Comparison of ENCODE assay signal across 9 cellular contexts in genomic region chr7:100583132-100584045, GRCh38. TPM values are rescaled to one million over a fixed set of nuclear protein-coding genes. Genes with fewer than 3 reads are reported as not detected.
DNase-seq lines count a peak whose midpoint lies in the region; ATAC-seq, FAIRE-seq and TF ChIP-seq lines count a peak whose summit lies in the region.
"Had no signal": no experiment of that assay in that cellular context is flagged by ENCODE, and none has a peak within 500 bp of the region (broad histone marks: within the 10 kb centered on the region; RNA-seq: fewer than 3 reads in every experiment).

No MANE protein-coding gene starts in this region.

- no peaks in the 10 kb centered on the region for H3K36me3 Mint-ChIP-seq in natural killer cell treated with Interleukin-12 subunit alpha and Interleukin-12 subunit beta and Interleukin-15 and Interleukin-18, amount 100 ng/mL, for 72 hours

- peaks cover 25 to 29% of the 10 kb centered on the region in 2 donors for H3K4me1 Mint-ChIP-seq in natural killer cell treated with Interleukin-12 subunit alpha and Interleukin-12 subunit beta and Interleukin-15 and Interleukin-18, amount 100 ng/mL, for 72 hours (ENCODE audit: low read depth in 2 of 2)

- DNase-seq in AG04450 (ENCODE audit: low read depth, low spot score) (no peak), KG1 (lab: John Stamatoyannopoulos, UW) (peak; percentile 35), endothelial cell of umbilical vein (ENCODE audit: low read depth, low spot score) (peak; percentile 50), tibial nerve (ENCODE audit: low spot score in 2 of 2) (peak; percentile 44 to 58), NCI-H69 (lab: John Stamatoyannopoulos, UW) (no peak)
- peak; percentile 81 to 85 for DNase-seq in activated CD4-positive, alpha-beta T cell treated with anti-CD3 and anti-CD28 coated beads, Interleukin-2, amount 50 U/mL, for 48 hours
- peak; percentile 82 for DNase-seq in natural killer cell treated with Interleukin-12 subunit alpha and Interleukin-12 subunit beta and Interleukin-15 and Interleukin-18, amount 100 ng/mL, for 72 hours (ENCODE audit: low spot score)

- peak overlapping the region; percentile 25 for H3K9ac ChIP-seq in endothelial cell of umbilical vein (replicated peaks; ENCODE audit: extremely low read depth, insufficient read depth, low read length)

- H3K9me3 Mint-ChIP-seq in natural killer cell treated with Interleukin-12 subunit alpha and Interleukin-12 subunit beta and Interleukin-15 and Interleukin-18, amount 100 ng/mL, for 72 hours, result no peaks in the 10 kb centered on the region

- TF ChIP-seq CTCF in AG04450 (IDR thresholded peaks at IDR 0.05; ENCODE audit: low read depth, low read length) (no peak), endothelial cell of umbilical vein (IDR thresholded peaks at IDR 0.05; ENCODE audit: extremely low read depth in 1 of 2, insufficient read depth in 1 of 2, low read depth in 1 of 2, low read length in 2 of 2) (no peak), tibial nerve (IDR thresholded peaks at IDR 0.05) (no peak)

- WGBS in tibial nerve, 2 donors, result 30 to 31% methylated on average over 21 to 23 of the region's 23 CpGs

- peaks cover 29% of the 10 kb centered on the region for H3K79me2 ChIP-seq in endothelial cell of umbilical vein (ENCODE audit: control insufficient read depth, insufficient read depth, low read length)

- ATAC-seq in natural killer cell treated with Interleukin-12 subunit alpha and Interleukin-12 subunit beta and Interleukin-15 and Interleukin-18, amount 100 ng/mL, for 72 hours, result peak in 1 of 2 donors; percentile 3
- ATAC-seq in GM18873 (IDR thresholded peaks at IDR 0.05; ENCODE audit: low FRiP score, unreplicated experiment), result no peak

- H4K20me1 ChIP-seq in endothelial cell of umbilical vein (replicated peaks; ENCODE audit: control insufficient read depth, extremely low read depth, insufficient read depth, low read length), result no peaks in the 10 kb centered on the region

- peak; percentile 94 for FAIRE-seq in endothelial cell of umbilical vein (lab: Jason Lieb, UNC)

- H3K4me3 ChIP-seq in AG04450 (ENCODE audit: low read depth, low read length), result peak overlapping the region; percentile 99
- peak overlapping the region in 2 of 3 experiments; percentile 16 to 86 for H3K4me3 ChIP-seq in endothelial cell of umbilical vein (replicated peaks in 1 of 3; ENCODE audit: insufficient read depth in 1 of 3, low read depth in 1 of 3, low read length in 3 of 3)
- peak overlapping the region; percentile 70 to 93 (median 84) for H3K4me3 ChIP-seq in tibial nerve

- peaks cover 13 to 30% of the 10 kb centered on the region in 2 experiments for H3K36me3 ChIP-seq in endothelial cell of umbilical vein (ENCODE audit: control insufficient read depth in 2 of 2, extremely low read depth in 1 of 2, insufficient read depth in 2 of 2, low read length in 2 of 2)
- H3K36me3 ChIP-seq in tibial nerve, result peaks cover 3 to 48% (median 28%) of the 10 kb centered on the region in 3 donors

- BruUV-seq in endothelial cell of umbilical vein (replicated peaks; lab: Mats Ljungman, UMichigan), result TSS peak; percentile 1

- peak overlapping the region; percentile 98 for H3K4me3 Mint-ChIP-seq in natural killer cell treated with Interleukin-12 subunit alpha and Interleukin-12 subunit beta and Interleukin-15 and Interleukin-18, amount 100 ng/mL, for 72 hours

- H3K27me3 Mint-ChIP-seq in natural killer cell treated with Interleukin-12 subunit alpha and Interleukin-12 subunit beta and Interleukin-15 and Interleukin-18, amount 100 ng/mL, for 72 hours, result no peaks in the 10 kb centered on the region

- dilution Hi-C loops in endothelial cell of umbilical vein (cut with MboI; ENCODE audit: extremely low pct_ligation_motif_present, low sequenced_read_pairs), result no loop called here

- H3K4me2 ChIP-seq in endothelial cell of umbilical vein (ENCODE audit: insufficient read depth, low read length), result peak overlapping the region; percentile 63

- no peak overlapping the region for H2AFZ ChIP-seq in endothelial cell of umbilical vein (ENCODE audit: low read depth, low read length)

- H3K27ac ChIP-seq in AG04450 (ENCODE audit: low read depth, low read length) (peak overlapping the region; percentile 87), endothelial cell of umbilical vein (ENCODE audit: insufficient read depth, low read depth, low read length) (peak overlapping the region; percentile 61), tibial nerve (peak overlapping the region; percentile 87 to 96 (median 94))

- POLR2A ChIA-PET in AG04450 (lab: Yijun Ruan, JAX), result interaction anchor here (0.6 to 5.2 kb wide), 9 partner anchors 11 to 155 kb away, joined by 3 to 68 read pairs (median 6); partner anchors contain the start of genes AGFG2, MOSPD3, PCOLCE and ZCWPW1
- POLR2A ChIA-PET in endothelial cell of umbilical vein (lab: Charles Lee), result interaction anchor here (1.2 to 3.6 kb wide), 3 partner anchors 12 to 155 kb away, joined by 4 to 14 read pairs (median 12); partner anchors contain the start of genes GNB2 and ZCWPW1

- H3K9me1 ChIP-seq in endothelial cell of umbilical vein (replicated peaks; ENCODE audit: control insufficient read depth, extremely low read depth, insufficient read depth, low read length), result no peaks in the 10 kb centered on the region

- peak in 1 of 2 donors; percentile 36 for TF ChIP-seq EP300 in tibial nerve (IDR thresholded peaks at IDR 0.05)

- intact Hi-C loops in endothelial cell of umbilical vein (cut with micrococcal nuclease), result loop anchor here (2.0 to 10.0 kb wide), 2 partner anchors 45 to 281 kb away; partner anchors contain the start of genes AGFG2 and TRIP6

- H3K27ac Mint-ChIP-seq in natural killer cell treated with Interleukin-12 subunit alpha and Interleukin-12 subunit beta and Interleukin-15 and Interleukin-18, amount 100 ng/mL, for 72 hours, result peak overlapping the region; percentile 96 to 97

- CTCF ChIA-PET in AG04450 (lab: Charles Lee), result interaction anchor here (0.5 to 3.5 kb wide), 3 partner anchors 19 to 136 kb away, joined by 3 to 25 read pairs (median 3); no protein-coding TSS in a partner anchor
- CTCF ChIA-PET in endothelial cell of umbilical vein (lab: Charles Lee), result interaction anchor here (0.7 to 3.3 kb wide), 8 partner anchors 19 to 269 kb away, joined by 3 to 19 read pairs (median 5); partner anchors contain the start of genes GNB2, MOSPD3 and SLC12A9

- TF ChIP-seq POLR2A in endothelial cell of umbilical vein (IDR thresholded peaks at IDR 0.05; ENCODE audit: low read depth, low read length) (no peak), tibial nerve (IDR thresholded peaks at IDR 0.05) (no peak)

- H3K4me1 ChIP-seq in endothelial cell of umbilical vein (ENCODE audit: control insufficient read depth, extremely low read depth, insufficient read depth, low read length) (peaks cover 32% of the 10 kb centered on the region), tibial nerve (peaks cover 0 to 47% (median 24%) of the 10 kb centered on the region in 4 donors)

- H3K9me3 ChIP-seq in AG04450 (ENCODE audit: control insufficient read depth, insufficient read depth, low read length), result no peaks in the 10 kb centered on the region; the same call in 1 of the 2 replicates
- H3K9me3 ChIP-seq in endothelial cell of umbilical vein (replicated peaks; ENCODE audit: control insufficient read depth, insufficient read depth, low read length), result no peaks in the 10 kb centered on the region
- no peaks in the 10 kb centered on the region for H3K9me3 ChIP-seq in tibial nerve

- H3K27me3 ChIP-seq in AG04450 (ENCODE audit: control insufficient read depth, insufficient read depth, low read length) (no peaks in the 10 kb centered on the region), endothelial cell of umbilical vein (ENCODE audit: control insufficient read depth in 2 of 2, insufficient read depth in 2 of 2, low read length in 2 of 2) (no peaks in the 10 kb centered on the region), tibial nerve (no peaks in the 10 kb centered on the region)

RNA-seq across cellular contexts. Expression of gene LRCH4, which starts 2.5 kb away (rescaled TPM):
- 11.3 and 12.9 TPM in 2 replicates for polyA plus RNA-seq in AG04450 (2011; rRNA removed)
- polyA minus RNA-seq in AG04450 (2011; rRNA and poly(A)+ RNA removed), result 16.2 and 22.0 TPM in 2 replicates
- total RNA-seq in endothelial cell of umbilical vein, result 56.1 and 61.5 TPM in 2 replicates
- 32.1 and 40.6 TPM in 2 replicates for polyA plus RNA-seq in endothelial cell of umbilical vein
- polyA plus RNA-seq in endothelial cell of umbilical vein (2011; cell fraction: cytosol; rRNA removed), result 11.4 and 16.9 TPM in 2 replicates
- 199 and 251 TPM in 2 replicates for polyA plus RNA-seq in endothelial cell of umbilical vein (2011; cell fraction: nucleus; rRNA removed)
- polyA plus RNA-seq in endothelial cell of umbilical vein (2012), result 23.4 and 23.7 TPM in 2 replicates
- polyA minus RNA-seq in endothelial cell of umbilical vein, result 22.1 and 24.7 TPM in 2 replicates
- 21.6 TPM for polyA minus RNA-seq in endothelial cell of umbilical vein (2011; cell fraction: cytosol; rRNA and poly(A)+ RNA removed)
- 53.2 and 73.3 TPM in 2 replicates for polyA minus RNA-seq in endothelial cell of umbilical vein (2011; cell fraction: nucleus; rRNA and poly(A)+ RNA removed)
- 100 to 1,000 TPM; 125 to 150 TPM for total RNA-seq in natural killer cell treated with Interleukin-12 subunit alpha and Interleukin-12 subunit beta and Interleukin-15 and Interleukin-18, amount 100 ng/mL, for 72 hours
- total RNA-seq in tibial nerve, result 100 to 1,000 TPM; 135 to 174 (median 170) TPM

RNA-seq across cellular contexts. Expression of gene FBXO24, which starts 2.7 kb away (rescaled TPM):
- 0.29 and 0.33 TPM in 2 replicates for polyA plus RNA-seq in AG04450 (2011; rRNA removed)
- 0.35 and 2.1 TPM in 2 replicates for polyA minus RNA-seq in AG04450 (2011; rRNA and poly(A)+ RNA removed)
- total RNA-seq in endothelial cell of umbilical vein, result 0.35 and 0.38 TPM in 2 replicates
- polyA plus RNA-seq in endothelial cell of umbilical vein, result 0.16 and 0.37 TPM in 2 replicates
- polyA plus RNA-seq in endothelial cell of umbilical vein (2011; cell fraction: cytosol; rRNA removed), result 0.23 and 0.27 TPM in 2 replicates
- 0.97 and 1.0 TPM in 2 replicates for polyA plus RNA-seq in endothelial cell of umbilical vein (2011; cell fraction: nucleus; rRNA removed)
- polyA plus RNA-seq in endothelial cell of umbilical vein (2012), result 0.11 and 0.30 TPM in 2 replicates
- polyA minus RNA-seq in endothelial cell of umbilical vein, result 0.21 and 1.3 TPM in 2 replicates
- polyA minus RNA-seq in endothelial cell of umbilical vein (2011; cell fraction: cytosol; rRNA and poly(A)+ RNA removed), result not detected
- 0.87 TPM in 1 of 2 replicates, not detected in the other for polyA minus RNA-seq in endothelial cell of umbilical vein (2011; cell fraction: nucleus; rRNA and poly(A)+ RNA removed)
- total RNA-seq in natural killer cell treated with Interleukin-12 subunit alpha and Interleukin-12 subunit beta and Interleukin-15 and Interleukin-18, amount 100 ng/mL, for 72 hours, result under 1 TPM in 1 of 2 donors, not detected in 1; 0.21 TPM
- total RNA-seq in tibial nerve, result 1 to 10 TPM in 1 of 4 donors, under 1 TPM in 2, not detected in 1; 0.30 to 2.2 (median 0.84) TPM

RNA-seq across cellular contexts. Expression of gene SAP25, which starts 9.7 kb away (rescaled TPM):
- polyA plus RNA-seq in AG04450 (2011; rRNA removed) (not detected in 2 replicates), endothelial cell of umbilical vein (3.2 and 5.0 TPM in 2 replicates)
- polyA minus RNA-seq in AG04450 (2011; rRNA and poly(A)+ RNA removed), result not detected in 2 replicates
- total RNA-seq in endothelial cell of umbilical vein (2.4 and 3.2 TPM in 2 replicates), tibial nerve (1 to 10 TPM; 2.4 to 8.4 (median 4.6) TPM)
- 0.30 and 0.32 TPM in 2 replicates for polyA plus RNA-seq in endothelial cell of umbilical vein (2011; cell fraction: cytosol; rRNA removed)
- 8.9 TPM in 2 replicates for polyA plus RNA-seq in endothelial cell of umbilical vein (2011; cell fraction: nucleus; rRNA removed)
- 0.35 and 0.52 TPM in 2 replicates for polyA plus RNA-seq in endothelial cell of umbilical vein (2012)
- polyA minus RNA-seq in endothelial cell of umbilical vein, result 0.66 TPM in 1 of 2 replicates, not detected in the other
- not detected for polyA minus RNA-seq in endothelial cell of umbilical vein (2011; cell fraction: cytosol; rRNA and poly(A)+ RNA removed)
- polyA minus RNA-seq in endothelial cell of umbilical vein (2011; cell fraction: nucleus; rRNA and poly(A)+ RNA removed), result 2.1 and 4.6 TPM in 2 replicates
- 10 to 100 TPM; 10.1 to 25.2 TPM for total RNA-seq in natural killer cell treated with Interleukin-12 subunit alpha and Interleukin-12 subunit beta and Interleukin-15 and Interleukin-18, amount 100 ng/mL, for 72 hours
- total RNA-seq: lung microvascular endothelial cell had no signal

RNA-seq across cellular contexts. Expression of gene PCOLCE, which starts 18.8 kb away (rescaled TPM):
- 164 and 227 TPM in 2 replicates for polyA plus RNA-seq in AG04450 (2011; rRNA removed)
- 37.1 and 50.6 TPM in 2 replicates for polyA minus RNA-seq in AG04450 (2011; rRNA and poly(A)+ RNA removed)
- 4.3 and 4.7 TPM in 2 replicates for total RNA-seq in endothelial cell of umbilical vein
- polyA plus RNA-seq in endothelial cell of umbilical vein, result 1.2 and 2.5 TPM in 2 replicates
- polyA plus RNA-seq in endothelial cell of umbilical vein (2011; cell fraction: cytosol; rRNA removed), result 0.67 and 0.87 TPM in 2 replicates
- 4.4 and 6.5 TPM in 2 replicates for polyA plus RNA-seq in endothelial cell of umbilical vein (2011; cell fraction: nucleus; rRNA removed)
- 4.3 and 5.3 TPM in 2 replicates for polyA plus RNA-seq in endothelial cell of umbilical vein (2012)
- 0.28 TPM in 1 of 2 replicates, not detected in the other for polyA minus RNA-seq in endothelial cell of umbilical vein
- not detected for polyA minus RNA-seq in endothelial cell of umbilical vein (2011; cell fraction: cytosol; rRNA and poly(A)+ RNA removed)
- 0.77 and 1.1 TPM in 2 replicates for polyA minus RNA-seq in endothelial cell of umbilical vein (2011; cell fraction: nucleus; rRNA and poly(A)+ RNA removed)
- total RNA-seq in natural killer cell treated with Interleukin-12 subunit alpha and Interleukin-12 subunit beta and Interleukin-15 and Interleukin-18, amount 100 ng/mL, for 72 hours, result 1 to 10 TPM; 5.4 to 5.6 TPM
- 100 to 1,000 TPM in 3 of 4 donors, 10 to 100 TPM in 1; 55.9 to 155 (median 125) TPM for total RNA-seq in tibial nerve
- total RNA-seq: lung microvascular endothelial cell had no signal

RNA-seq across cellular contexts. Expression of gene MOSPD3, which starts 29.0 kb away (rescaled TPM):
- polyA plus RNA-seq in AG04450 (2011; rRNA removed) (9.1 and 10.0 TPM in 2 replicates), endothelial cell of umbilical vein (40.7 and 53.5 TPM in 2 replicates)
- polyA minus RNA-seq in AG04450 (2011; rRNA and poly(A)+ RNA removed), result 4.0 and 4.8 TPM in 2 replicates
- total RNA-seq in endothelial cell of umbilical vein (24.2 and 24.4 TPM in 2 replicates), tibial nerve (10 to 100 TPM in 3 of 4 donors, 1 to 10 TPM in 1; 9.4 to 31.2 (median 24.3) TPM)
- 17.8 and 18.0 TPM in 2 replicates for polyA plus RNA-seq in endothelial cell of umbilical vein (2011; cell fraction: cytosol; rRNA removed)
- 20.5 and 24.6 TPM in 2 replicates for polyA plus RNA-seq in endothelial cell of umbilical vein (2011; cell fraction: nucleus; rRNA removed)
- 23.3 and 25.8 TPM in 2 replicates for polyA plus RNA-seq in endothelial cell of umbilical vein (2012)
- polyA minus RNA-seq in endothelial cell of umbilical vein, result 14.1 and 17.7 TPM in 2 replicates
- 4.1 TPM for polyA minus RNA-seq in endothelial cell of umbilical vein (2011; cell fraction: cytosol; rRNA and poly(A)+ RNA removed)
- polyA minus RNA-seq in endothelial cell of umbilical vein (2011; cell fraction: nucleus; rRNA and poly(A)+ RNA removed), result 2.4 and 3.6 TPM in 2 replicates
- total RNA-seq in natural killer cell treated with Interleukin-12 subunit alpha and Interleukin-12 subunit beta and Interleukin-15 and Interleukin-18, amount 100 ng/mL, for 72 hours, result 10 to 100 TPM; 17.6 to 19.2 TPM

Comparison
In these comparisons a context has a peak if more than half of its experiments do, and no peak if none do; other contexts are left out.
1. DNase-seq: peak in KG1 (single experiment), activated CD4-positive, alpha-beta T cell treated with anti-CD3 and anti-CD28 coated beads, Interleukin-2, amount 50 U/mL, for 48 hours (2 of 2), endothelial cell of umbilical vein (single experiment), natural killer cell treated with Interleukin-12 subunit alpha and Interleukin-12 subunit beta and Interleukin-15 and Interleukin-18, amount 100 ng/mL, for 72 hours (single experiment) and tibial nerve (2 of 2); none in AG04450 (single experiment) and NCI-H69 (single experiment).
2. Peak in every context shown above with its lines, with median percentiles within 50 percentile points of each other: H3K27ac ChIP-seq and H3K4me3 ChIP-seq.